ENCODE assay signal across 13 cellular contexts in genomic region chr6:11632231-11632630, GRCh38.
DNase-seq lines count a peak whose midpoint lies in the region; ATAC-seq and TF ChIP-seq lines count a peak whose summit lies in the region.
"Had no signal": no experiment of that assay in that cellular context is flagged by ENCODE, and none has a peak within 500 bp of the region (broad histone marks: within the 10 kb centered on the region; RNA-seq: fewer than 3 reads in every experiment).

No MANE protein-coding gene starts in this region.

- CTCF ChIA-PET in AG04450 (lab: Charles Lee), result no interaction called here

- H3K27me3 ChIP-seq in AG04450 (ENCODE audit: control insufficient read depth, insufficient read depth, low read length) (no peaks in the 10 kb centered on the region), colonic mucosa (no peaks in the 10 kb centered on the region)
- H3K27me3 ChIP-seq: neutrophil had no signal

- TF ChIP-seq CTCF in AG04450 (IDR thresholded peaks at IDR 0.05; ENCODE audit: low read depth, low read length), result no peak
- TF ChIP-seq CTCF in colonic mucosa (IDR thresholded peaks at IDR 0.05), result no peak

- POLR2A ChIA-PET in AG04450 (lab: Yijun Ruan, JAX), result interaction anchor here (1.3 kb wide), 1 partner anchor 16 kb away, joined by 5 read pairs; no protein-coding TSS in a partner anchor

- intact Hi-C loops in colonic mucosa (cut with DNase I), result no loop called here

- H3K27ac ChIP-seq in AG04450 (ENCODE audit: low read depth, low read length) (peak overlapping the region; percentile 65), colonic mucosa (no peak overlapping the region)
- H3K27ac ChIP-seq: neutrophil had no signal

- H3K4me3 ChIP-seq in AG04450 (ENCODE audit: low read depth, low read length), result no peak overlapping the region
- no peak overlapping the region for H3K4me3 ChIP-seq in colonic mucosa

- ATAC-seq in GM19324 (IDR thresholded peaks at IDR 0.05; ENCODE audit: low FRiP score, unreplicated experiment), result no peak

- no peak overlapping the region for H3K9ac ChIP-seq in colonic mucosa (ENCODE audit: low read depth in 2 of 2, low read length in 2 of 2)

- no peaks in the 10 kb centered on the region for H3K36me3 ChIP-seq in colonic mucosa
- H3K36me3 ChIP-seq: neutrophil had no signal

- no peaks in the 10 kb centered on the region for H3K9me3 ChIP-seq in AG04450 (ENCODE audit: control insufficient read depth, insufficient read depth, low read length)
- H3K9me3 ChIP-seq in colonic mucosa, result no peaks in the 10 kb centered on the region
- H3K9me3 ChIP-seq: neutrophil had no signal

- DNase-seq in AG04450 (ENCODE audit: low read depth, low spot score) (no peak), HT-29 (ENCODE audit: low spot score) (peak; percentile 65), colonic mucosa (peak; percentile 48), myocyte (ENCODE audit: low read depth) (peak; percentile 79), NCI-H2196 (lab: John Stamatoyannopoulos, UW; ENCODE audit: unreplicated experiment) (no peak), NOMO-1 (lab: John Stamatoyannopoulos, UW; ENCODE audit: unreplicated experiment in 2 of 2) (no peak)
- DNase-seq in activated effector memory CD4-positive, alpha-beta T cell treated with anti-CD3 and anti-CD28 coated beads, Interleukin-2, amount 50 U/mL, for 16 hours, result no peak
- DNase-seq: activated CD4-positive, alpha-beta T cell treated with anti-CD3 and anti-CD28 coated beads for 48 hours; DMS53; effector memory CD4-positive, alpha-beta T cell; stimulated activated CD4-positive, alpha-beta T cell treated with anti-CD3 and anti-CD28 coated beads, Interleukin-12 subunit alpha, Interleukin-12 subunit beta, amount 100 ng/mL, for 4 hours had no signal

- no peaks in the 10 kb centered on the region for H3K4me1 ChIP-seq in colonic mucosa

Comparison
In these comparisons a context has a peak if more than half of its experiments do, and no peak if none do; other contexts are left out.
1. DNase-seq: peak in HT-29 (single experiment), colonic mucosa (single experiment) and myocyte (single experiment); none in AG04450 (single experiment), activated effector memory CD4-positive, alpha-beta T cell treated with anti-CD3 and anti-CD28 coated beads, Interleukin-2, amount 50 U/mL, for 16 hours (single experiment), NCI-H2196 (single experiment) and NOMO-1 (0 of 2).